13 cellular contexts compared by ENCODE assay signal in genomic region chr9:113992994-113993393, GRCh38.
DNase-seq lines count a peak whose midpoint lies in the region.
"Had no signal": no experiment of that assay in that cellular context is flagged by ENCODE, and none has a peak within 500 bp of the region (broad histone marks: within the 10 kb centered on the region; RNA-seq: fewer than 3 reads in every experiment).

No MANE protein-coding gene starts in this region.

- intact Hi-C loops in posterior vena cava (cut with DNase I): loop anchor here in 1 of 2 donors (10.0 kb wide), 1 partner anchor 108 kb away; no protein-coding TSS in a partner anchor

- peak overlapping the region; percentile 78 for H3K27ac ChIP-seq in cingulate gyrus (ENCODE audit: low read depth, low read length)
- H3K27ac ChIP-seq: brain microvascular endothelial cell had no signal

- peak; percentile 81 for DNase-seq in GDM1 (lab: John Stamatoyannopoulos, UW)
- peak; percentile 92 for DNase-seq in NOMO-1 treated with DMSO at 0.1 percent for 48 hours (lab: John Stamatoyannopoulos, UW; ENCODE audit: unreplicated experiment)
- DNase-seq in posterior vena cava (ENCODE audit: low spot score): peak; percentile 63
- DNase-seq in NCI-H2107 (lab: John Stamatoyannopoulos, UW): no peak
- DNase-seq in NCI-H128 (lab: John Stamatoyannopoulos, UW; ENCODE audit: unreplicated experiment): no peak
- DNase-seq in NCI-H345 treated with DMSO at 0.1 percent for 48 hours (lab: John Stamatoyannopoulos, UW; ENCODE audit: unreplicated experiment): no peak
- DNase-seq: brain microvascular endothelial cell; endodermal cell; foreskin fibroblast; Karpas-422; stimulated activated CD4-positive, alpha-beta T cell treated with anti-CD3 and anti-CD28 coated beads, Interleukin-4, amount 100 ng/mL, for 1 hour; SW 1271 had no signal

Comparison
In these comparisons a context has a peak if more than half of its experiments do, and no peak if none do; other contexts are left out.
1. DNase-seq: peak in GDM1 (single experiment), NOMO-1 treated with DMSO at 0.1 percent for 48 hours (single experiment) and posterior vena cava (single experiment); none in NCI-H2107 (single experiment), NCI-H128 (single experiment) and NCI-H345 treated with DMSO at 0.1 percent for 48 hours (single experiment).